ENCODE assay signal across 8 cellular contexts in the genomic region with DNA sequence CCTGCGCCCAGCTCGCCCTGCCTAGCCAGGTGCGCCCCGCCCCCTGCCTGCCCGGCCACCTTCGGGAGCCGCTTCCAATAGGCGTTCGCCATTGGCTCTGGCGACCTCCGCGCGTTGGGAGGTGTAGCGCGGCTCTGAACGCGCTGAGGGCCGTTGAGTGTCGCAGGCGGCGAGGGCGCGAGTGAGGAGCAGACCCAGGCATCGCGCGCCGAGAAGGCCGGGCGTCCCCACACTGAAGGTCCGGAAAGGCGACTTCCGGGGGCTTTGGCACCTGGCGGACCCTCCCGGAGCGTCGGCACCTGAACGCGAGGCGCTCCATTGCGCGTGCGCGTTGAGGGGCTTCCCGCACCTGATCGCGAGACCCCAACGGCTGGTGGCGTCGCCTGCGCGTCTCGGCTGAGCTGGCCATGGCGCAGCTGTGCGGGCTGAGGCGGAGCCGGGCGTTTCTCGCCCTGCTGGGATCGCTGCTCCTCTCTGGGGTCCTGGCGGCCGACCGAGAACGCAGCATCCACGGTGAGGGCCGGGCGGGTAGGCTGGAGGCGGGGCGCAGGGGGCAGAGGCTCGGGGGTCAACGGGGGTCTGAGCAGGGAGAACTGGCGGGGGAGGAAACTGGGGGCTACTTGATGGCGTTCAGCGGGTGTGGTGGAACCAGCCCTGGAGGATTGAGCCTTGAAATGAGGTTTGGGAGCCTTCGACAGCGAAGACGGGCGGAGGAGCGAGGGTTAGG. TPM values are rescaled to one million over a fixed set of nuclear protein-coding genes. Genes with fewer than 3 reads are reported as not detected.
DNase-seq lines count a peak whose midpoint lies in the region; ATAC-seq, FAIRE-seq and TF ChIP-seq lines count a peak whose summit lies in the region.

A gene with protein sequence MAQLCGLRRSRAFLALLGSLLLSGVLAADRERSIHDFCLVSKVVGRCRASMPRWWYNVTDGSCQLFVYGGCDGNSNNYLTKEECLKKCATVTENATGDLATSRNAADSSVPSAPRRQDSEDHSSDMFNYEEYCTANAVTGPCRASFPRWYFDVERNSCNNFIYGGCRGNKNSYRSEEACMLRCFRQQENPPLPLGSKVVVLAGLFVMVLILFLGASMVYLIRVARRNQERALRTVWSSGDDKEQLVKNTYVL (plus strand): TSS at position 88 of the 727 bp plus-strand sequence. CDS start 320 bp downstream, at position 408.

- H3K27me3 ChIP-seq in endothelial cell of umbilical vein (ENCODE audit: control insufficient read depth in 2 of 2, insufficient read depth in 2 of 2, low read length in 2 of 2), result no peaks in the 10 kb centered on the region
- H3K27me3 ChIP-seq in muscle layer of duodenum (ENCODE audit: low read depth, low read length), result no peaks in the 10 kb centered on the region
- no peaks in the 10 kb centered on the region for H3K27me3 ChIP-seq in thyroid gland

- H3K27ac ChIP-seq in endothelial cell of umbilical vein (ENCODE audit: insufficient read depth, low read depth, low read length) (no peak within 1 kb of the TSS), muscle layer of duodenum (ENCODE audit: low read length) (peak within 1 kb of the TSS; percentile 71), thyroid gland (peak within 1 kb of the TSS; percentile 76 to 96 (median 91))

- no TSS peak for BruUV-seq in endothelial cell of umbilical vein (replicated peaks; lab: Mats Ljungman, UMichigan)

- dilution Hi-C loops in endothelial cell of umbilical vein (cut with MboI; ENCODE audit: extremely low pct_ligation_motif_present, low sequenced_read_pairs), result no loop called here

- no peaks in the 10 kb centered on the region for H3K27me3 Mint-ChIP-seq in IgD-negative memory B cell

- TF ChIP-seq CTCF in endothelial cell of umbilical vein (IDR thresholded peaks at IDR 0.05; ENCODE audit: extremely low read depth in 1 of 2, insufficient read depth in 1 of 2, low read depth in 1 of 2, low read length in 2 of 2) (no peak), thyroid gland (IDR thresholded peaks at IDR 0.05) (no peak)

- peak within 1 kb of the TSS; percentile 39 for H2AFZ ChIP-seq in endothelial cell of umbilical vein (ENCODE audit: low read depth, low read length)

- H3K9me3 ChIP-seq in endothelial cell of umbilical vein (replicated peaks; ENCODE audit: control insufficient read depth, insufficient read depth, low read length) (no peaks in the 10 kb centered on the region), muscle layer of duodenum (ENCODE audit: control insufficient read depth in 1 of 2, low read length in 2 of 2) (no peaks in the 10 kb centered on the region), thyroid gland (no peaks in the 10 kb centered on the region)

- H3K4me3 ChIP-seq in endothelial cell of umbilical vein (replicated peaks in 1 of 3; ENCODE audit: insufficient read depth in 1 of 3, low read depth in 1 of 3, low read length in 3 of 3) (peak within 1 kb of the TSS; percentile 14 to 47 (median 34)), muscle layer of duodenum (ENCODE audit: low read depth in 1 of 2, low read length in 2 of 2) (peak within 1 kb of the TSS; percentile 51 to 73), thyroid gland (replicated peaks in 1 of 3) (peak within 1 kb of the TSS; percentile 19 to 89 (median 71))

- POLR2A ChIA-PET in endothelial cell of umbilical vein (lab: Charles Lee), result interaction anchor here (0.6 kb wide), 1 partner anchor 25 kb away, joined by 6 read pairs; no protein-coding TSS in a partner anchor

- H3K4me1 Mint-ChIP-seq in IgD-negative memory B cell, result peaks cover 16 to 29% (median 23%) of the 10 kb centered on the region in 3 donors

- CTCF ChIA-PET in endothelial cell of umbilical vein (lab: Charles Lee), result interaction anchor here (0.7 to 1.7 kb wide), 3 partner anchors 9 to 54 kb away, joined by 3 to 14 read pairs (median 3); a partner anchor contains a TSS

- intact Hi-C loops in endothelial cell of umbilical vein (cut with micrococcal nuclease), result loop anchor here (2.0 kb wide), 1 partner anchor 52 kb away; no protein-coding TSS in a partner anchor
- intact Hi-C loops in thyroid gland (cut with DNase I), result loop anchor here (5.0 kb wide), 1 partner anchor 53 kb away; a partner anchor contains a TSS

- ATAC-seq in HG02610 (IDR thresholded peaks at IDR 0.05; ENCODE audit: unreplicated experiment), result no peak
- no peak for ATAC-seq in GM21529 (IDR thresholded peaks at IDR 0.05; ENCODE audit: unreplicated experiment)

- peak within 1 kb of the TSS; percentile 72 for H3K4me2 ChIP-seq in endothelial cell of umbilical vein (ENCODE audit: insufficient read depth, low read length)

- H3K27ac Mint-ChIP-seq in IgD-negative memory B cell, result peak within 1 kb of the TSS; percentile 93 to 97 (median 97)

- no peaks in the 10 kb centered on the region for H3K9me3 Mint-ChIP-seq in IgD-negative memory B cell

- WGBS in thyroid gland, 2 donors, result 24 to 27% methylated on average over 19 to 21 of the region's 78 CpGs

- H3K79me2 ChIP-seq in endothelial cell of umbilical vein (ENCODE audit: control insufficient read depth, insufficient read depth, low read length), result no peaks in the 10 kb centered on the region

- TF ChIP-seq POLR2A in GM12892 (IDR thresholded peaks at IDR 0.05; ENCODE audit: low read depth, low read length) (no peak), endothelial cell of umbilical vein (IDR thresholded peaks at IDR 0.05; ENCODE audit: low read depth, low read length) (no peak), thyroid gland (IDR thresholded peaks at IDR 0.05) (peak; percentile 93 to 98)

- H3K9ac ChIP-seq in endothelial cell of umbilical vein (replicated peaks; ENCODE audit: extremely low read depth, insufficient read depth, low read length), result peak within 1 kb of the TSS; percentile 29

- H3K9me1 ChIP-seq in endothelial cell of umbilical vein (replicated peaks; ENCODE audit: control insufficient read depth, extremely low read depth, insufficient read depth, low read length), result no peaks in the 10 kb centered on the region

- FAIRE-seq in GM12892 (lab: Jason Lieb, UNC) (peak; percentile 21), endothelial cell of umbilical vein (lab: Jason Lieb, UNC) (no peak)

- peak within 1 kb of the TSS; percentile 84 to 95 (median 92) for H3K4me3 Mint-ChIP-seq in IgD-negative memory B cell

- no peak for DNase-seq in GM12892 (ENCODE audit: insufficient read length)
- peak; percentile 63 for DNase-seq in activated CD4-positive, alpha-beta T cell treated with anti-CD3 and anti-CD28 coated beads for 48 hours
- DNase-seq in endothelial cell of umbilical vein (ENCODE audit: low read depth, low spot score), result no peak
- no peak for DNase-seq in thyroid gland

- H4K20me1 ChIP-seq in endothelial cell of umbilical vein (replicated peaks; ENCODE audit: control insufficient read depth, extremely low read depth, insufficient read depth, low read length), result no peaks in the 10 kb centered on the region

- H3K36me3 Mint-ChIP-seq in IgD-negative memory B cell, result no peaks in the 10 kb centered on the region

- no peaks in the 10 kb centered on the region for H3K36me3 ChIP-seq in endothelial cell of umbilical vein (ENCODE audit: control insufficient read depth in 2 of 2, extremely low read depth in 1 of 2, insufficient read depth in 2 of 2, low read length in 2 of 2)
- no peaks in the 10 kb centered on the region for H3K36me3 ChIP-seq in muscle layer of duodenum (ENCODE audit: control insufficient read depth in 1 of 2, insufficient read depth in 2 of 2, low read length in 2 of 2)
- H3K36me3 ChIP-seq in thyroid gland, result no peaks in the 10 kb centered on the region

- peaks cover 20% of the 10 kb centered on the region for H3K4me1 ChIP-seq in endothelial cell of umbilical vein (ENCODE audit: control insufficient read depth, extremely low read depth, insufficient read depth, low read length)
- H3K4me1 ChIP-seq in muscle layer of duodenum (ENCODE audit: control insufficient read depth in 1 of 2, insufficient read depth in 2 of 2, low read length in 2 of 2), result peaks cover 4 to 13% of the 10 kb centered on the region in 2 donors
- H3K4me1 ChIP-seq in thyroid gland, result peaks cover 24 to 43% of the 10 kb centered on the region in 2 donors

TF ChIP-seq in endothelial cell of umbilical vein, 7 proteins besides CTCF, POLR2A, EP300 and RAD21:
- no peak for TF ChIP-seq JUN (IDR thresholded peaks at IDR 0.05; ENCODE audit: borderline replicate concordance, insufficient read depth, insufficient read length, low read depth)
- TF ChIP-seq EZH2 (IDR thresholded peaks at IDR 0.05; ENCODE audit: borderline replicate concordance, low read depth, low read length, severe bottlenecking), result no peak
- no peak for TF ChIP-seq MYC (IDR thresholded peaks at IDR 0.05; ENCODE audit: low read depth, low read length)
- TF ChIP-seq, protein P1, sequence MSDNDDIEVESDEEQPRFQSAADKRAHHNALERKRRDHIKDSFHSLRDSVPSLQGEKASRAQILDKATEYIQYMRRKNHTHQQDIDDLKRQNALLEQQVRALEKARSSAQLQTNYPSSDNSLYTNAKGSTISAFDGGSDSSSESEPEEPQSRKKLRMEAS (IDR thresholded peaks at IDR 0.05; ENCODE audit: insufficient read depth, insufficient read length), result no peak
- no peak for TF ChIP-seq FOS (IDR thresholded peaks at IDR 0.05; ENCODE audit: borderline replicate concordance, insufficient read depth, low read length)
- no peak for TF ChIP-seq GATA2 (IDR thresholded peaks at IDR 0.05; ENCODE audit: insufficient read depth, insufficient read length, low read depth, low read length)
- no peak for TF ChIP-seq POLR2AphosphoS5 (IDR thresholded peaks at IDR 0.05; ENCODE audit: insufficient read depth, low read depth, low read length)
TF ChIP-seq in endothelial cell of umbilical vein: peak in this region for 0.

RNA-seq across cellular contexts. Expression of the gene that starts here (rescaled TPM):
- 13.4 TPM for polyA plus RNA-seq in GM12892 (2012; ENCODE audit: missing spikeins)
- polyA plus RNA-seq in IgD-negative memory B cell, result 167 TPM
- total RNA-seq in endothelial cell of umbilical vein, result 20.1 and 46.6 TPM in 2 replicates
- polyA plus RNA-seq in endothelial cell of umbilical vein, result 23.9 and 28.9 TPM in 2 replicates
- 14.4 and 20.2 TPM in 2 replicates for polyA plus RNA-seq in endothelial cell of umbilical vein (2011; cell fraction: cytosol; rRNA removed)
- 6.2 and 9.5 TPM in 2 replicates for polyA plus RNA-seq in endothelial cell of umbilical vein (2011; cell fraction: nucleus; rRNA removed)
- 1.2 and 2.5 TPM in 2 replicates for polyA plus RNA-seq in endothelial cell of umbilical vein (2012)
- 9.6 and 13.0 TPM in 2 replicates for polyA minus RNA-seq in endothelial cell of umbilical vein
- polyA minus RNA-seq in endothelial cell of umbilical vein (2011; cell fraction: cytosol; rRNA and poly(A)+ RNA removed), result 4.6 TPM
- polyA minus RNA-seq in endothelial cell of umbilical vein (2011; cell fraction: nucleus; rRNA and poly(A)+ RNA removed), result 1.3 and 2.5 TPM in 2 replicates
- total RNA-seq in thyroid gland, result 1,000 to 10,000 TPM in 1 of 4 donors, 100 to 1,000 TPM in 3; 424 to 1,529 (median 712) TPM

Comparison
In these comparisons a context has a peak if more than half of its experiments do, and no peak if none do; other contexts are left out.
1. POLR2A ChIP-seq: peak in thyroid gland (2 of 2); none in GM12892 (single experiment) and endothelial cell of umbilical vein (single experiment).
2. Peak in every context shown above with its lines, with median percentiles within 50 percentile points of each other: H3K4me3 ChIP-seq.